In the genomic region with DNA sequence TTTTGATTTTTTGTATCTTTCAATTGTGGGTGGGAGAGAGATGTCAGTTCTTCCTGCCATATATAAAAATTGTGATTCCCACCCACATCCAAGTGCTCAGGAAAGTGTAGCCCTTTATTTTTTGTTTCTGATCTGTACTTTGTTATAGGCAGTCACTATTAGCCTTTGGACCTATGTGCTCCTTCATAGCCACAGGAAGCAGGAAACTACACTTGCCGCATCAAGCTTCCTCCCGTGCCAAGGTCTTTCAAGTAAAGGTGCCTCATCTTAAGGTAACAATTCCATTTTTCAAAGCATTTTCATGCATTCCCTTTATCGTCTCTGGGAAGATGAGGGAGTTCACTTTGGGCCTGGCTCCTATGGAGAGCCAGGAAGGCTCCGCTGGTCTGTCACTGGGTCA, we compare ENCODE assay signal across 37 cellular contexts.
"Had no signal": no experiment of that assay in that cellular context is flagged by ENCODE, and none has a peak within 500 bp of the region (broad histone marks: within the 10 kb centered on the region; RNA-seq: fewer than 3 reads in every experiment).

No MANE protein-coding gene starts in this region.

- H3K9me3 ChIP-seq: adrenal gland, body of pancreas, breast epithelium had no signal

- H3K27ac Mint-ChIP-seq: activated B cell treated with CpG ODN at 0.5 μM for 24 hours; activated CD4-positive, alpha-beta memory T cell treated with anti-CD3 and anti-CD28 coated beads for 36 hours; activated CD4-positive, alpha-beta T cell treated with anti-CD3 and anti-CD28 coated beads, Interleukin-2, amount 10 ng/mL, durations not matched to agents 24 days and 14 days; activated CD8-positive, alpha-beta T cell treated with anti-CD3 and anti-CD28 coated beads for 36 hours; activated naive CD4-positive, alpha-beta T cell treated with anti-CD3 and anti-CD28 coated beads for 36 hours; activated naive CD4-positive, alpha-beta T cell treated with anti-CD3 and anti-CD28 coated beads, Interleukin-2, amount 50 U/mL, for 72 hours; activated naive CD8-positive, alpha-beta T cell treated with anti-CD3 and anti-CD28 coated beads for 36 hours; activated T-cell treated with anti-CD3 and anti-CD28 coated beads, Interleukin-2, amount 50 U/mL, for 72 hours; activated T-helper 1 cell treated with anti-CD3 and anti-CD28 coated beads, Interleukin-12 subunit alpha, Interleukin-12 subunit beta, Interleukin-2, Interleukin-4 antibody, amounts not matched to agents 30 ng/mL and 10 ng/mL and 1 ng/mL, durations not matched to agents 14 hours and 24 hours and 36 hours; activated T-helper 17 cell treated with anti-CD3 and anti-CD28 coated beads, Interleukin-2, amount 50 U/mL, for 72 hours; T-helper 1 cell treated with Interleukin-12 subunit alpha and Interleukin-12 subunit beta and Interleukin-4 antibody, amounts not matched to agents 30 μg/mL and 1 μg/mL, for 36 hours; T-helper 2 cell treated with Interferon-gamma antibody and Interleukin-4, amounts not matched to agents 5 μg/mL and 100 μg/mL, for 36 hours had no signal

- H3K4me3 Mint-ChIP-seq: activated B cell treated with CpG ODN at 0.5 μM for 24 hours; activated CD4-positive, alpha-beta memory T cell treated with anti-CD3 and anti-CD28 coated beads for 36 hours; activated CD4-positive, alpha-beta T cell treated with anti-CD3 and anti-CD28 coated beads, Interleukin-2, amount 10 ng/mL, durations not matched to agents 24 days and 14 days; activated CD8-positive, alpha-beta T cell treated with anti-CD3 and anti-CD28 coated beads for 36 hours; activated naive CD4-positive, alpha-beta T cell treated with anti-CD3 and anti-CD28 coated beads for 36 hours; activated naive CD8-positive, alpha-beta T cell treated with anti-CD3 and anti-CD28 coated beads for 36 hours; activated T-cell treated with anti-CD3 and anti-CD28 coated beads, Interleukin-2, amount 50 U/mL, for 4 hours; activated T-cell treated with anti-CD3 and anti-CD28 coated beads, Interleukin-2, amount 50 U/mL, for 72 hours; activated T-helper 1 cell treated with anti-CD3 and anti-CD28 coated beads, Interleukin-12 subunit alpha, Interleukin-12 subunit beta, Interleukin-2, Interleukin-4 antibody, amounts not matched to agents 30 ng/mL and 10 ng/mL and 1 ng/mL, durations not matched to agents 14 hours and 24 hours and 36 hours; activated T-helper 17 cell treated with anti-CD3 and anti-CD28 coated beads, Interleukin-2, amount 50 U/mL, for 72 hours; T-helper 1 cell treated with Interleukin-12 subunit alpha and Interleukin-12 subunit beta and Interleukin-4 antibody, amounts not matched to agents 30 μg/mL and 1 μg/mL, for 36 hours; T-helper 2 cell treated with Interferon-gamma antibody and Interleukin-4, amounts not matched to agents 5 μg/mL and 100 μg/mL, for 36 hours had no signal

- H3K4me1 Mint-ChIP-seq: activated B cell treated with CpG ODN at 0.5 μM for 24 hours; activated CD4-positive, alpha-beta T cell treated with anti-CD3 and anti-CD28 coated beads, Interleukin-2, amount 10 ng/mL, durations not matched to agents 24 days and 14 days; activated naive CD8-positive, alpha-beta T cell treated with anti-CD3 and anti-CD28 coated beads for 36 hours; activated T-helper 17 cell treated with anti-CD3 and anti-CD28 coated beads, Interleukin-2, amount 50 U/mL, for 72 hours had no signal

- DNase-seq: activated B cell treated with CpG ODN at 0.5 μM for 24 hours; activated CD4-positive, alpha-beta memory T cell treated with anti-CD3 and anti-CD28 coated beads for 36 hours; activated CD4-positive, alpha-beta T cell treated with anti-CD3 and anti-CD28 coated beads for 4 hours; activated CD4-positive, alpha-beta T cell treated with anti-CD3 and anti-CD28 coated beads, Interleukin-2, amount 10 ng/mL, durations not matched to agents 24 days and 14 days; activated CD4-positive, alpha-beta T cell treated with anti-CD3 and anti-CD28 coated beads, Interleukin-2, amount 50 U/mL, for 1 hour; activated CD4-positive, alpha-beta T cell treated with anti-CD3 and anti-CD28 coated beads, Interleukin-2, amount 50 U/mL, for 4 hours; activated CD4-positive, CD25-positive, alpha-beta regulatory T cell treated with anti-CD3 and anti-CD28 coated beads, Interleukin-2, amount 50 U/mL, for 72 hours; activated CD8-positive, alpha-beta memory T cell treated with anti-CD3 and anti-CD28 coated beads, Interleukin-2, amount 50 U/mL, for 4 hours; activated CD8-positive, alpha-beta T cell treated with anti-CD3 and anti-CD28 coated beads for 36 hours; activated effector memory CD4-positive, alpha-beta T cell treated with anti-CD3 and anti-CD28 coated beads, Interleukin-2, amount 50 U/mL, for 16 hours; activated gamma-delta T cell treated with Interleukin-2 at 50 U/mL for 16 hours; activated naive CD4-positive, alpha-beta T cell; activated naive CD4-positive, alpha-beta T cell treated with anti-CD3 and anti-CD28 coated beads for 36 hours; activated naive CD4-positive, alpha-beta T cell treated with anti-CD3 and anti-CD28 coated beads, Interleukin-2, amount 50 U/mL, for 16 hours; activated naive CD8-positive, alpha-beta T cell treated with anti-CD3 and anti-CD28 coated beads for 36 hours; activated T-cell treated with anti-CD3 and anti-CD28 coated beads for 4 hours; activated T-cell treated with anti-CD3 and anti-CD28 coated beads, Interleukin-2, amount 50 U/mL, for 1 hour; activated T-cell treated with anti-CD3 and anti-CD28 coated beads, Interleukin-2, amount 50 U/mL, for 4 hours; activated T-cell treated with anti-CD3 and anti-CD28 coated beads, Interleukin-2, amount 50 U/mL, for 72 hours; adrenal gland; amniotic stem cell; aorta; body of pancreas; brain microvascular endothelial cell; central memory CD4-positive, alpha-beta T cell; T-helper 1 cell; T-helper 2 cell; T-helper 9 cell had no signal

- H3K27ac ChIP-seq: adrenal gland, body of pancreas, brain microvascular endothelial cell, breast epithelium, VCaP had no signal

- H3K36me3 Mint-ChIP-seq: activated CD4-positive, alpha-beta memory T cell treated with anti-CD3 and anti-CD28 coated beads for 36 hours; activated naive CD4-positive, alpha-beta T cell treated with anti-CD3 and anti-CD28 coated beads, Interleukin-2, amount 50 U/mL, for 72 hours; activated naive CD8-positive, alpha-beta T cell treated with anti-CD3 and anti-CD28 coated beads for 36 hours had no signal

- H3K4me3 ChIP-seq: adrenal gland, body of pancreas, breast epithelium had no signal

- ATAC-seq: activated CD8-positive, alpha-beta T cell treated with anti-CD3 and anti-CD28 coated beads for 36 hours; activated naive CD4-positive, alpha-beta T cell treated with anti-CD3 and anti-CD28 coated beads, Interleukin-2, amount 50 U/mL, for 72 hours; activated T-cell treated with anti-CD3 and anti-CD28 coated beads, Interleukin-2, amount 50 U/mL, for 4 hours; activated T-cell treated with anti-CD3 and anti-CD28 coated beads, Interleukin-2, amount 50 U/mL, for 72 hours; activated T-helper 17 cell treated with anti-CD3 and anti-CD28 coated beads, Interleukin-2, amount 50 U/mL, for 72 hours; body of pancreas had no signal

- H3K9me3 Mint-ChIP-seq: activated B cell treated with CpG ODN at 0.5 μM for 24 hours; activated CD4-positive, alpha-beta memory T cell treated with anti-CD3 and anti-CD28 coated beads for 36 hours; activated CD4-positive, alpha-beta T cell treated with anti-CD3 and anti-CD28 coated beads, Interleukin-2, amount 10 ng/mL, durations not matched to agents 24 days and 14 days; activated CD8-positive, alpha-beta T cell treated with anti-CD3 and anti-CD28 coated beads for 36 hours; activated naive CD4-positive, alpha-beta T cell treated with anti-CD3 and anti-CD28 coated beads for 36 hours; activated naive CD4-positive, alpha-beta T cell treated with anti-CD3 and anti-CD28 coated beads, Interleukin-2, amount 50 U/mL, for 72 hours; activated naive CD8-positive, alpha-beta T cell treated with anti-CD3 and anti-CD28 coated beads for 36 hours; activated T-cell treated with anti-CD3 and anti-CD28 coated beads, Interleukin-2, amount 50 U/mL, for 4 hours; activated T-cell treated with anti-CD3 and anti-CD28 coated beads, Interleukin-2, amount 50 U/mL, for 72 hours; activated T-helper 1 cell treated with anti-CD3 and anti-CD28 coated beads, Interleukin-12 subunit alpha, Interleukin-12 subunit beta, Interleukin-2, Interleukin-4 antibody, amounts not matched to agents 30 ng/mL and 10 ng/mL and 1 ng/mL, durations not matched to agents 14 hours and 24 hours and 36 hours; activated T-helper 17 cell treated with anti-CD3 and anti-CD28 coated beads, Interleukin-2, amount 50 U/mL, for 72 hours; T-helper 1 cell treated with Interleukin-12 subunit alpha and Interleukin-12 subunit beta and Interleukin-4 antibody, amounts not matched to agents 30 μg/mL and 1 μg/mL, for 36 hours; T-helper 2 cell treated with Interferon-gamma antibody and Interleukin-4, amounts not matched to agents 5 μg/mL and 100 μg/mL, for 36 hours had no signal

- FAIRE-seq: astrocyte, TTC549 had no signal

- H3K4me1 ChIP-seq: adrenal gland, body of pancreas, breast epithelium had no signal

- H3K27me3 ChIP-seq: adrenal gland, body of pancreas, brain microvascular endothelial cell, breast epithelium had no signal

- H3K36me3 ChIP-seq: adrenal gland, brain microvascular endothelial cell, breast epithelium had no signal
